Comparison of ENCODE assay signal across 21 cellular contexts in the genomic region with DNA sequence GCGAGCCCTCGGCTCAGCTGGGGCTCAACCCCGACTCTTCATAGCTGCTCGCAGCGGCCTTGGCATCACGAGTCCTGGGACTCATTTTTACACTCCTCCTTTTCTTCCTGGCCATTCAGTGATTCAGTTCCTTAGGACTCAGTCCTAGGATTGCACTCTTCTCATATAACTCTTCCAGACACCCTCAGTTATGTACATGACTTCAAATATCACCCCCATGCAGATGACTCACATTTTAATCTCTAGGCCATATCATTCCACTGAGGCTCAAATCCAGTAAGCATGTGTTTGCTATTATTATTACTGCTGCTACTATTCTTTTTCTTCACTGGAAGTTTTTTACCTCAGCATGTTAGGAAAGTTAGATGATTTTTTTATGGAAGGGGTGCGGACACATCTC. TPM values are rescaled to one million over a fixed set of nuclear protein-coding genes. Genes with fewer than 3 reads are reported as not detected.
A peak's percentile ranks its signal among the peaks of the same experiment; 100 is the strongest.
DNase-seq lines count a peak whose midpoint lies in the region; ATAC-seq and TF ChIP-seq lines count a peak whose summit lies in the region.
"Had no signal": no experiment of that assay in that cellular context is flagged by ENCODE, and none has a peak within 500 bp of the region (broad histone marks: within the 10 kb centered on the region; RNA-seq: fewer than 3 reads in every experiment).

No MANE protein-coding gene starts in this region.

- peaks cover 0 to 12% (median 0%) of the 10 kb centered on the region in 45 donors for H3K27me3 ChIP-seq in dorsolateral prefrontal cortex
- H3K27me3 ChIP-seq: SJCRH30 had no signal

- peaks cover 18% of the 10 kb centered on the region for H3K36me3 Mint-ChIP-seq in nephron (ENCODE audit: low read depth)

- intact Hi-C loops in posterior cingulate gyrus (cut with DNase I): no loop called here
- intact Hi-C loops in dorsolateral prefrontal cortex (cut with DNase I): no loop called here

- H3K4me3 ChIP-seq in dorsolateral prefrontal cortex: no peak overlapping the region
- H3K4me3 ChIP-seq: coronary artery, mucosa of descending colon, SJCRH30 had no signal

- H3K27ac Mint-ChIP-seq in nephron: peak overlapping the region in 2 of 3 experiments; percentile 7 to 66
- H3K27ac Mint-ChIP-seq: activated naive CD8-positive, alpha-beta T cell treated with anti-CD3 and anti-CD28 coated beads, Interleukin-2, amount 10 ng/mL, durations not matched to agents 7 days and 5 days had no signal

- peaks cover 10% of the 10 kb centered on the region for H3K9me3 Mint-ChIP-seq in nephron
- H3K9me3 Mint-ChIP-seq: activated naive CD8-positive, alpha-beta T cell treated with anti-CD3 and anti-CD28 coated beads, Interleukin-2, amount 10 ng/mL, durations not matched to agents 7 days and 5 days; stimulated activated naive CD8-positive, alpha-beta T cell treated with anti-CD3 and anti-CD28 coated beads, Interleukin-15, amount 100 ng/mL, for 72 hours had no signal

- TF ChIP-seq CTCF in nephron (IDR thresholded peaks at IDR 0.05; ENCODE audit: unreplicated experiment in 3 of 3) (no peak), dorsolateral prefrontal cortex (IDR thresholded peaks at IDR 0.05 in 54 of 56, conservative IDR thresholded peaks at IDR 0.05 in 2 of 56; ENCODE audit: low read depth in 1 of 56, partially characterized antibody in 56 of 56) (no peak)

- DNase-seq in AG20443 (ENCODE audit: low spot score) (peak; percentile 33), M059J (ENCODE audit: low read depth) (peak; percentile 32), dedifferentiated amniotic fluid mesenchymal stem cell (ENCODE audit: extremely low spot score) (peak; percentile 51), posterior cingulate gyrus (no peak), islet precursor cell (no peak), dorsolateral prefrontal cortex (no peak)
- DNase-seq: activated CD4-positive, alpha-beta T cell treated with anti-CD3 and anti-CD28 coated beads, Interleukin-2, amount 50 U/mL, for 1 hour; activated naive CD8-positive, alpha-beta T cell treated with anti-CD3 and anti-CD28 coated beads, Interleukin-2, amount 10 ng/mL, durations not matched to agents 7 days and 5 days; C1 segment of cervical spinal cord; kidney glomerular epithelial cell; mucosa of descending colon; NCI-H1436 treated with DMSO at 0.1 percent for 48 hours; NCI-H446; OCI-M1; SJCRH30; stimulated activated CD4-positive, alpha-beta T cell treated with anti-CD3 and anti-CD28 coated beads, Interleukin-12 subunit alpha, Interleukin-12 subunit beta, amount 100 ng/mL, for 4 hours; stimulated activated naive CD8-positive, alpha-beta T cell treated with anti-CD3 and anti-CD28 coated beads, Interleukin-15, amount 100 ng/mL, for 72 hours; T-helper 9 cell had no signal

- no peak overlapping the region for H3K27ac ChIP-seq in dorsolateral prefrontal cortex
- H3K27ac ChIP-seq: SJCRH30 had no signal

- no peaks in the 10 kb centered on the region for H3K27me3 Mint-ChIP-seq in nephron (ENCODE audit: low read depth)
- H3K27me3 Mint-ChIP-seq: activated naive CD8-positive, alpha-beta T cell treated with anti-CD3 and anti-CD28 coated beads, Interleukin-2, amount 10 ng/mL, durations not matched to agents 7 days and 5 days; stimulated activated naive CD8-positive, alpha-beta T cell treated with anti-CD3 and anti-CD28 coated beads, Interleukin-15, amount 100 ng/mL, for 72 hours had no signal

- no peak for ATAC-seq in HG02973 (IDR thresholded peaks at IDR 0.05; ENCODE audit: unreplicated experiment)
- ATAC-seq: mucosa of descending colon; stimulated activated naive CD8-positive, alpha-beta T cell treated with anti-CD3 and anti-CD28 coated beads, Interleukin-15, amount 100 ng/mL, for 72 hours had no signal

- no peak overlapping the region for H3K4me3 Mint-ChIP-seq in nephron
- H3K4me3 Mint-ChIP-seq: activated naive CD8-positive, alpha-beta T cell treated with anti-CD3 and anti-CD28 coated beads, Interleukin-2, amount 10 ng/mL, durations not matched to agents 7 days and 5 days; stimulated activated naive CD8-positive, alpha-beta T cell treated with anti-CD3 and anti-CD28 coated beads, Interleukin-15, amount 100 ng/mL, for 72 hours had no signal

- H3K4me1 Mint-ChIP-seq in nephron: peaks cover 19% of the 10 kb centered on the region
- H3K4me1 Mint-ChIP-seq: stimulated activated naive CD8-positive, alpha-beta T cell treated with anti-CD3 and anti-CD28 coated beads, Interleukin-15, amount 100 ng/mL, for 72 hours had no signal

RNA-seq across cellular contexts. Expression of a gene that starts 14.4 kb away (rescaled TPM):
- 2.2 TPM in 1 of 2 replicates, not detected in the other for total RNA-seq in M059J (2014; rRNA removed; shearing (Covaris generic))
- total RNA-seq in dorsolateral prefrontal cortex: 1 to 10 TPM in 72 of 120 experiments, under 1 TPM in 39, not detected in 9; 0.38 to 5.7 (median 1.2) TPM

RNA-seq across cellular contexts. Expression of a gene that starts 32.5 kb away (rescaled TPM):
- 628 and 786 TPM in 2 replicates for total RNA-seq in M059J (2014; rRNA removed; shearing (Covaris generic))
- total RNA-seq in dorsolateral prefrontal cortex: 100 to 1,000 TPM in 119 of 120 experiments, 10 to 100 TPM in 1; 98.6 to 184 (median 146) TPM

RNA-seq across cellular contexts. Expression of a gene that starts 50.2 kb away (rescaled TPM):
- total RNA-seq in M059J (2014; rRNA removed; shearing (Covaris generic)): 21.8 and 30.9 TPM in 2 replicates
- 10 to 100 TPM; 31.9 to 66.2 (median 48.2) TPM for total RNA-seq in dorsolateral prefrontal cortex

Comparison
In these comparisons a context has a peak if more than half of its experiments do, and no peak if none do; other contexts are left out.
1. DNase-seq: peak in AG20443 (single experiment), M059J (single experiment) and dedifferentiated amniotic fluid mesenchymal stem cell (single experiment); none in posterior cingulate gyrus (0 of 10), islet precursor cell (single experiment) and dorsolateral prefrontal cortex (0 of 10).